In genomic region chr13:28658539-28658795, GRCh38 we compare ENCODE assay signal across 8 cellular contexts. TPM values are rescaled to one million over a fixed set of nuclear protein-coding genes. Genes with fewer than 3 reads are reported as not detected.
DNase-seq lines count a peak whose midpoint lies in the region; ATAC-seq and TF ChIP-seq lines count a peak whose summit lies in the region.

No MANE protein-coding gene starts in this region.

- H2AFZ ChIP-seq in SU-DHL-6 (ENCODE audit: low read depth, low read length, severe bottlenecking), result peak overlapping the region; percentile 63

- H3K4me2 ChIP-seq in SU-DHL-6 (ENCODE audit: low read depth, low read length, poor library complexity, severe bottlenecking), result peak overlapping the region; percentile 92

- TF ChIP-seq POLR2A in GM18505 (IDR thresholded peaks at IDR 0.05; ENCODE audit: borderline replicate concordance, extremely low read depth, insufficient read depth, insufficient read length) (no peak), prostate gland (IDR thresholded peaks at IDR 0.05) (no peak)

- ATAC-seq in GM18505 (IDR thresholded peaks at IDR 0.05; ENCODE audit: unreplicated experiment) (peak; percentile 12), HG02763 (IDR thresholded peaks at IDR 0.05; ENCODE audit: unreplicated experiment) (peak; percentile 4), foreskin keratinocyte (peak; percentile 3)

- peak overlapping the region; percentile 76 for H3K9ac ChIP-seq in SU-DHL-6 (ENCODE audit: low read length)

- DNase-seq in foreskin keratinocyte (no peak), prostate gland (ENCODE audit: low spot score) (no peak), GDM1 (lab: John Stamatoyannopoulos, UW) (no peak), SKM-1 (lab: John Stamatoyannopoulos, UW; ENCODE audit: unreplicated experiment) (no peak)
- DNase-seq in effector CD4-positive, alpha-beta T cell, result no peak

- TF ChIP-seq CTCF in SU-DHL-6 (IDR thresholded peaks at IDR 0.05; ENCODE audit: insufficient read depth, low read length, poor library complexity, severe bottlenecking), result no peak
- TF ChIP-seq CTCF in foreskin keratinocyte (conservative IDR thresholded peaks at IDR 0.05), result no peak
- TF ChIP-seq CTCF in prostate gland (IDR thresholded peaks at IDR 0.05), result no peak

- H3K79me2 ChIP-seq in SU-DHL-6 (ENCODE audit: insufficient read depth, low read length), result peaks cover 59% of the 10 kb centered on the region

- H4K20me1 ChIP-seq in SU-DHL-6 (ENCODE audit: low read depth, low read length), result no peaks in the 10 kb centered on the region; the same call in 1 of the 2 replicates

- H3K4me1 ChIP-seq in foreskin keratinocyte (peaks cover 13% of the 10 kb centered on the region), prostate gland (replicated peaks) (no peaks in the 10 kb centered on the region)

- no peaks in the 10 kb centered on the region for H3K9me2 ChIP-seq in SU-DHL-6 (replicated peaks; ENCODE audit: insufficient read depth, low read length)

- peak overlapping the region; percentile 44 for H3K27ac ChIP-seq in SU-DHL-6 (ENCODE audit: low read depth, low read length)
- H3K27ac ChIP-seq in foreskin keratinocyte, result peak overlapping the region; percentile 79
- H3K27ac ChIP-seq in prostate gland, result peak overlapping the region; percentile 82 to 88

- H3K36me3 ChIP-seq in SU-DHL-6 (ENCODE audit: low read length) (peaks cover 13% of the 10 kb centered on the region; the same call in 1 of the 2 replicates), prostate gland (no peaks in the 10 kb centered on the region)

- intact Hi-C loops in prostate gland (cut with DNase I), result loop anchor here (5.0 to 10.0 kb wide), 3 partner anchors 59 to 1456 kb away; partner anchors contain the start of genes PAN3 and SLC46A3

- H3K4me3 ChIP-seq in SU-DHL-6 (ENCODE audit: insufficient read depth, low read length, poor library complexity, severe bottlenecking), result peak overlapping the region; percentile 78
- peak overlapping the region; percentile 87 to 90 for H3K4me3 ChIP-seq in prostate gland

- H3F3A ChIP-seq in SU-DHL-6 (ENCODE audit: insufficient read depth), result no peaks in the 10 kb centered on the region

- H3K27me3 ChIP-seq in SU-DHL-6 (ENCODE audit: low read length) (no peaks in the 10 kb centered on the region), foreskin keratinocyte (no peaks in the 10 kb centered on the region), prostate gland (replicated peaks; ENCODE audit: insufficient read depth) (no peaks in the 10 kb centered on the region)

- WGBS in prostate gland, result 0% methylated on average over 8 of the region's 8 CpGs

- H3K9me3 ChIP-seq in SU-DHL-6 (ENCODE audit: insufficient read depth, low read length), result no peaks in the 10 kb centered on the region
- no peaks in the 10 kb centered on the region for H3K9me3 ChIP-seq in prostate gland

RNA-seq across cellular contexts. Expression of gene POMP, which starts 0.5 kb away (rescaled TPM):
- total RNA-seq in foreskin keratinocyte (102 and 108 TPM in 2 replicates), prostate gland (10 to 100 TPM; 26.3 to 35.9 TPM)
- polyA plus RNA-seq in foreskin keratinocyte, result 148 TPM in 2 replicates
